ENCODE assay signal across 20 cellular contexts in genomic region chr13:18964942-18965341, GRCh38.
"Had no signal": no experiment of that assay in that cellular context is flagged by ENCODE, and none has a peak within 500 bp of the region (broad histone marks: within the 10 kb centered on the region; RNA-seq: fewer than 3 reads in every experiment).

No MANE protein-coding gene starts in this region.

- ATAC-seq: foreskin keratinocyte, heart right ventricle, left cardiac atrium, left lung, left ventricle myocardium superior, mucosa of descending colon had no signal

- H3K27ac Mint-ChIP-seq: memory B cell, mesothelial cell of epicardium had no signal

- DNase-seq: dermis blood vessel endothelial cell; dorsolateral prefrontal cortex; effector CD4-positive, alpha-beta T cell; effector memory CD4-positive, alpha-beta T cell; foreskin keratinocyte; glutamatergic neuron; head of caudate nucleus; heart right ventricle; hippocampal formation; left cardiac atrium; left lung; left ventricle myocardium superior; mammary epithelial cell; mesendoderm; mucosa of descending colon had no signal

- H3K27me3 ChIP-seq: foreskin keratinocyte, left lung had no signal

- H3K4me3 ChIP-seq: coronary artery, dorsolateral prefrontal cortex, esophagus muscularis mucosa, heart right ventricle, left lung, lung, mucosa of descending colon had no signal

- H3K36me3 ChIP-seq: esophagus muscularis mucosa, heart right ventricle, left lung had no signal

- H3K4me3 Mint-ChIP-seq: memory B cell, mesothelial cell of epicardium had no signal

- H3K4me1 ChIP-seq: esophagus muscularis mucosa, foreskin keratinocyte, heart right ventricle, left lung had no signal

- H3K27ac ChIP-seq: coronary artery, dorsolateral prefrontal cortex, esophagus muscularis mucosa, foreskin keratinocyte, heart right ventricle, left lung had no signal

- H3K9me3 ChIP-seq: esophagus muscularis mucosa had no signal

- H3K4me1 Mint-ChIP-seq: memory B cell, mesothelial cell of epicardium had no signal

- H3K36me3 Mint-ChIP-seq: memory B cell, mesothelial cell of epicardium had no signal
